ENCODE assay signal across 8 cellular contexts in the genomic region with DNA sequence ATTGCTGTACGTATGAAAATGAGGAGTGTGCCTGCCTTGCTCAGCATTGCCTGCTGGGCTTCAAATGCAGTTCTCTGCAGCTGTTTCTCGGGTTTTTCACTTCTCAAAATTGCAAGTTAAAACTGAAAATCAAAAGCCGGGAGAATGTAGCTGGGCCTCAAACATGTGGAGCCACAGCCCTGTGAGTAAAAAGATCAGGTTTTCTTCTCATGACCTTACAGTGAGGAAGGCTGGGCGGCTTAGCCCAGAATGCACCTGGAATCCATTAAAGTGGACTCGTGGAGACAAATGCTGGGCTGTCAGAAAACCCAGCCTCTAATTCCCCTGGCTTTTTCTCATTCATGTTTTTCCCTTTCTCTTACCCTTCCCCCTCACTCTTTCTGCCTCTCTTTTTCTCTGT. TPM values are rescaled to one million over a fixed set of nuclear protein-coding genes. Genes with fewer than 3 reads are reported as not detected.
DNase-seq lines count a peak whose midpoint lies in the region; ATAC-seq lines count a peak whose summit lies in the region.

No MANE protein-coding gene starts in this region.

- intact Hi-C loops in sciatic nerve (cut with DNase I): no loop called here

- DNase-seq in caudate nucleus (lab: John Stamatoyannopoulos, UW): peak in 3 of 61 donors; percentile 1 to 13 (median 7)
- DNase-seq in sciatic nerve (ENCODE audit: low spot score): peak; percentile 67
- no peak for DNase-seq in DMS114 treated with DMSO at 0.1 percent for 48 hours (lab: John Stamatoyannopoulos, UW; ENCODE audit: unreplicated experiment)
- DNase-seq in stimulated activated CD4-positive, alpha-beta T cell treated with anti-CD3 and anti-CD28 coated beads, Interleukin-2, amount 100 ng/mL, for 24 hours: no peak
- no peak for DNase-seq in activated CD4-positive, alpha-beta T cell treated with anti-CD3 and anti-CD28 coated beads for 4 hours
- no peak for DNase-seq in activated CD4-positive, alpha-beta T cell treated with anti-CD3 and anti-CD28 coated beads, Interleukin-2, amount 50 U/mL, for 4 hours

- peak overlapping the region; percentile 46 for H3K27ac ChIP-seq in caudate nucleus (ENCODE audit: low read depth, low read length)

- ATAC-seq in GM19397 (IDR thresholded peaks at IDR 0.05; ENCODE audit: unreplicated experiment) (peak; percentile 62), HG03103 (IDR thresholded peaks at IDR 0.05; ENCODE audit: low read depth, unreplicated experiment) (peak; percentile 53), sciatic nerve (peak; percentile 93)

RNA-seq across cellular contexts. Expression of gene DSE, which starts 34.4 kb away (rescaled TPM):
- total RNA-seq in sciatic nerve: 82.7 TPM

RNA-seq across cellular contexts. Expression of gene CALHM6, which starts 56.0 kb away (rescaled TPM):
- total RNA-seq in sciatic nerve: 5.5 TPM
